ENCODE assay signal across 1 cellular context in genomic region chr4:39476181-39476873, GRCh38.
A peak's percentile ranks its signal among the peaks of the same experiment; 100 is the strongest.
TF ChIP-seq lines count a peak whose summit lies in the region.

No MANE protein-coding gene starts in this region.

TF ChIP-seq in SK-N-SH treated with all-trans-retinoic acid at 6 μM for 48 hours, 23 proteins besides CTCF, POLR2A, EP300 and RAD21:
- TF ChIP-seq BACH2 (CRISPR knock-in tag; IDR thresholded peaks at IDR 0.05; ENCODE audit: borderline replicate concordance): no peak
- TF ChIP-seq ZNF565 (CRISPR knock-in tag; conservative IDR thresholded peaks at IDR 0.05; ENCODE audit: low read depth): no peak
- TF ChIP-seq, protein P1, sequence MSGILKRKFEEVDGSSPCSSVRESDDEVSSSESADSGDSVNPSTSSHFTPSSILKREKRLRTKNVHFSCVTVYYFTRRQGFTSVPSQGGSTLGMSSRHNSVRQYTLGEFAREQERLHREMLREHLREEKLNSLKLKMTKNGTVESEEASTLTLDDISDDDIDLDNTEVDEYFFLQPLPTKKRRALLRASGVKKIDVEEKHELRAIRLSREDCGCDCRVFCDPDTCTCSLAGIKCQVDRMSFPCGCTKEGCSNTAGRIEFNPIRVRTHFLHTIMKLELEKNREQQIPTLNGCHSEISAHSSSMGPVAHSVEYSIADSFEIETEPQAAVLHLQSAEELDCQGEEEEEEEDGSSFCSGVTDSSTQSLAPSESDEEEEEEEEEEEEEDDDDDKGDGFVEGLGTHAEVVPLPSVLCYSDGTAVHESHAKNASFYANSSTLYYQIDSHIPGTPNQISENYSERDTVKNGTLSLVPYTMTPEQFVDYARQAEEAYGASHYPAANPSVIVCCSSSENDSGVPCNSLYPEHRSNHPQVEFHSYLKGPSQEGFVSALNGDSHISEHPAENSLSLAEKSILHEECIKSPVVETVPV (CRISPR knock-in tag; IDR thresholded peaks at IDR 0.05): no peak
- peak; percentile 60 for TF ChIP-seq TCF4 (CRISPR knock-in tag; IDR thresholded peaks at IDR 0.05; ENCODE audit: borderline replicate concordance)
- no peak for TF ChIP-seq POU6F1 (CRISPR knock-in tag; IDR thresholded peaks at IDR 0.05; ENCODE audit: borderline replicate concordance, low read depth)
